Comparison of ENCODE assay signal across 6 cellular contexts in the genomic region with DNA sequence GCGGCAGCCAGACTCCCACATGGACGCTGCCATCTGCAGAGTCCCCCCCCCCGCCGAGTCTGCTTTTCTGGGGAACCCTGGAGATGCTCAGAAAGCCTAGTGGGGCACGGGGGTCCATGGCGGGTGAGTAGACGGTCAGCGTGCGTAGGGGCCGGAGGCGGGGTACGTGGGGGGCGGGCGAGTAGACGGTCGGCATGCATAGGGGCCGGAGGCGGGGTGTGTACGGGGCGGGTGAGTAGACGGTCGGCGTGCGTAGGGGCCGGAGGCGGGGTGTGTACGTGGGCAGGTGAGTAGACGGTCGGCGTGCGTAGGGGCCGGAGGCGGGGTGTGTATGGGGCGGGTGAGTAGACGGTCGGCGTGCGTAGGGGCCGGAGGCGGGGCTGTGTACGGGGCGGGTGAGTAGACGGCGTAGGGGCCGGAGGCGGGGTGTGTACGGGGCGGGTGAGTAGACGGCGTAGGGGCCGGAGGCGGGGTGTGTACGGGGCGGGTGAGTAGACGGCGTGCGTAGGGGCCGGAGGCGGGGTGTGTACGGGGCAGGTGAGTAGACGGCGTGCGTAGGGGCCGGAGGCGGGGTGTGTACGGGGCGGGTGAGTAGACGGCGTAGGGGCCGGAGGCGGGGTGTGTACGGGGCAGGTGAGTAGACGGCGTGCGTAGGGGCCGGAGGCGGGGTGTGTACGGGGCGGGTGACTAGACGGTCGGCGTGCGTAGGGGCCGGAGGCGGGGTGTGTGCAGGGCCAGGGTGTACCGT. TPM values are rescaled to one million over a fixed set of nuclear protein-coding genes. Genes with fewer than 3 reads are reported as not detected.
"Had no signal": no experiment of that assay in that cellular context is flagged by ENCODE, and none has a peak within 500 bp of the region (broad histone marks: within the 10 kb centered on the region; RNA-seq: fewer than 3 reads in every experiment).

No MANE protein-coding gene starts in this region.

RNA-seq across cellular contexts. Expression of gene CACNA1H, which starts 32.7 kb away (rescaled TPM):
- polyA plus RNA-seq: SK-N-SH had no signal

RNA-seq across cellular contexts. Expression of gene TPSG1, which starts 39.4 kb away (rescaled TPM):
- total RNA-seq: HepG2, IMR-90, NCI-H460, SK-MEL-5 had no signal
- polyA plus RNA-seq: HepG2, IMR-90, SK-N-SH had no signal

RNA-seq across cellular contexts. Expression of gene TPSB2, which starts 44.4 kb away (rescaled TPM):
- total RNA-seq: HepG2, HT-29, IMR-90, NCI-H460, SK-MEL-5 had no signal
- polyA plus RNA-seq: HepG2, IMR-90, SK-N-SH had no signal

RNA-seq across cellular contexts. Expression of gene TPSAB1, which starts 54.9 kb away (rescaled TPM):
- total RNA-seq: HepG2, HT-29, IMR-90, NCI-H460, SK-MEL-5 had no signal
- polyA plus RNA-seq: IMR-90, SK-N-SH had no signal
